ENCODE assay signal across 24 cellular contexts in the genomic region with DNA sequence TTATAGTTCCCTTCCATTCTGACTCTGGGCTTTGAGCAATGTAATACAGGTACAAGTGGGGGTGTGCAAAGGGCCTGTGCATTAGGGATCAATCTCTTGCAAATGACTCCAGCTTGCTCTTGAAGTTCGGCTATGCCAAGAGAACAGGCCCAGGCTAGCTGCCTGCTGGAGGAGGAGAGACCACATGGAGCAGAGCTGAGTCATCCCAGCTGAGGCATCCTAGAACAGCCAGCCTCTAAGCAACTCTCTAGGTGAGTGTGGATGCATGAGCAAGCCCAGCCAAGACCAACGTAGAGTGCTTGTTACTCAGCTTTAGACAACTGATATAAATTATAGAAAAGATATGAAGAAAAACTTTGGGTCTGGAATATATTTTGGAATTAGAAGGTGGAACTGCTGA. TPM values are rescaled to one million over a fixed set of nuclear protein-coding genes. Genes with fewer than 3 reads are reported as not detected.
DNase-seq lines count a peak whose midpoint lies in the region; ATAC-seq, FAIRE-seq and TF ChIP-seq lines count a peak whose summit lies in the region.
"Had no signal": no experiment of that assay in that cellular context is flagged by ENCODE, and none has a peak within 500 bp of the region (broad histone marks: within the 10 kb centered on the region; RNA-seq: fewer than 3 reads in every experiment).

No MANE protein-coding gene starts in this region.

- DNase-seq in MCF 10A (ENCODE audit: unreplicated experiment) (peak; percentile 79), breast epithelium (ENCODE audit: low spot score in 2 of 2) (no peak), PC-3 (peak; percentile 28), endodermal cell (peak; percentile 51), urothelium cell line (ENCODE audit: low spot score) (peak; percentile 63), SK-N-DZ (ENCODE audit: low spot score) (no peak)
- DNase-seq in stimulated activated naive CD4-positive, alpha-beta T cell treated with Interleukin-2 at 50 U/mL for 16 hours (lab: John Stamatoyannopoulos, UW) = no peak
- DNase-seq: activated B cell treated with CpG ODN at 0.5 μM for 24 hours; activated CD8-positive, alpha-beta memory T cell treated with anti-CD3 and anti-CD28 coated beads, Interleukin-2, amount 10 ng/mL, durations not matched to agents 7 days and 5 days; activated naive CD4-positive, alpha-beta T cell treated with Interleukin-2 at 50 U/mL for 16 hours; CD4-positive, alpha-beta memory T cell; effector CD8-positive, alpha-beta T cell; NCI-H1105 treated with DMSO at 0.1 percent for 48 hours; stimulated activated CD4-positive, alpha-beta T cell treated with anti-CD3 and anti-CD28 coated beads, Interleukin-4, amount 100 ng/mL, for 1 hour; SW 1271; tibial artery had no signal

- BruUV-seq in MCF 10A (replicated peaks; lab: Mats Ljungman, UMichigan) = no TSS peak
- BruUV-seq in PC-3 (replicated peaks; lab: Mats Ljungman, UMichigan) = no TSS peak

- H3K9me2 ChIP-seq in PC-3 (replicated peaks; ENCODE audit: low read length) = no peaks in the 10 kb centered on the region

- FAIRE-seq in urothelium cell line (lab: Jason Lieb, UNC) = no peak
- FAIRE-seq: frontal cortex, GM18507 had no signal

- no peak for TF ChIP-seq CTCF in MCF 10A (IDR thresholded peaks at IDR 0.05; ENCODE audit: unreplicated experiment)
- no peak for TF ChIP-seq CTCF in breast epithelium (IDR thresholded peaks at IDR 0.05)
- TF ChIP-seq CTCF in PC-3 (conservative IDR thresholded peaks at IDR 0.05; ENCODE audit: low read depth, low read length) = no peak
- no peak for TF ChIP-seq CTCF in endodermal cell (conservative IDR thresholded peaks at IDR 0.05)

- no peaks in the 10 kb centered on the region for H3K79me2 ChIP-seq in PC-3 (ENCODE audit: low read length)

- H3K4me3 Mint-ChIP-seq in MCF 10A (ENCODE audit: unreplicated experiment) (no peak overlapping the region), endodermal cell (no peak overlapping the region)
- H3K4me3 Mint-ChIP-seq: activated B cell treated with CpG ODN at 0.5 μM for 24 hours; activated CD8-positive, alpha-beta memory T cell treated with anti-CD3 and anti-CD28 coated beads, Interleukin-2, amount 10 ng/mL, durations not matched to agents 7 days and 5 days; CD4-positive, alpha-beta memory T cell; mesothelial cell of epicardium; neural progenitor cell had no signal

- H3F3A ChIP-seq in PC-3 (ENCODE audit: low read length, unreplicated experiment) = no peaks in the 10 kb centered on the region

- no peak overlapping the region for H3K4me3 ChIP-seq in breast epithelium
- H3K4me3 ChIP-seq in PC-3 (ENCODE audit: low read length) = no peak overlapping the region
- no peak overlapping the region for H3K4me3 ChIP-seq in endodermal cell (ENCODE audit: low read length)
- H3K4me3 ChIP-seq: cardiac muscle cell, neural progenitor cell, tibial artery had no signal

- H3K9ac ChIP-seq in PC-3 (ENCODE audit: low read length) = no peak overlapping the region
- H3K9ac ChIP-seq in endodermal cell (ENCODE audit: extremely low read depth, low read length, poor library complexity, severe bottlenecking) = no peak overlapping the region
- H3K9ac ChIP-seq: neural progenitor cell had no signal

- H3K4me2 ChIP-seq in PC-3 (ENCODE audit: low read length) = no peak overlapping the region
- H3K4me2 ChIP-seq: neural progenitor cell had no signal

- peaks cover 26% of the 10 kb centered on the region for H3K9me3 Mint-ChIP-seq in MCF 10A (ENCODE audit: unreplicated experiment)
- H3K9me3 Mint-ChIP-seq in endodermal cell = peaks cover 10% of the 10 kb centered on the region
- H3K9me3 Mint-ChIP-seq: activated B cell treated with CpG ODN at 0.5 μM for 24 hours had no signal

- H3K36me3 Mint-ChIP-seq in MCF 10A (ENCODE audit: insufficient read depth, unreplicated experiment) (no peaks in the 10 kb centered on the region), endodermal cell (ENCODE audit: low read depth) (no peaks in the 10 kb centered on the region)
- H3K36me3 Mint-ChIP-seq: activated CD8-positive, alpha-beta memory T cell treated with anti-CD3 and anti-CD28 coated beads, Interleukin-2, amount 10 ng/mL, durations not matched to agents 7 days and 5 days; CD4-positive, alpha-beta memory T cell; neural progenitor cell had no signal

- H3K27me3 Mint-ChIP-seq in MCF 10A (ENCODE audit: insufficient read depth, unreplicated experiment) (no peaks in the 10 kb centered on the region), endodermal cell (ENCODE audit: insufficient read depth) (no peaks in the 10 kb centered on the region)
- H3K27me3 Mint-ChIP-seq: activated CD8-positive, alpha-beta memory T cell treated with anti-CD3 and anti-CD28 coated beads, Interleukin-2, amount 10 ng/mL, durations not matched to agents 7 days and 5 days had no signal

- POLR2A ChIA-PET in MCF 10A (lab: Yijun Ruan, JAX) = no interaction called here
- POLR2A ChIA-PET in PC-3 (lab: Charles Lee; ENCODE audit: unreplicated experiment) = no interaction called here

- H4K20me1 ChIP-seq in PC-3 (ENCODE audit: low read length) = no peaks in the 10 kb centered on the region

- H3K27ac ChIP-seq in breast epithelium (no peak overlapping the region), PC-3 (ENCODE audit: low read length) (no peak overlapping the region), endodermal cell (ENCODE audit: low read depth, low read length) (no peak overlapping the region)
- H3K27ac ChIP-seq: cardiac muscle cell, neural progenitor cell, tibial artery had no signal

- ATAC-seq in PC-3 (peak; percentile 48; the same call in 1 of the 2 replicates), GM21619 (IDR thresholded peaks at IDR 0.05; ENCODE audit: unreplicated experiment) (no peak)
- ATAC-seq: activated CD8-positive, alpha-beta memory T cell treated with anti-CD3 and anti-CD28 coated beads, Interleukin-2, amount 10 ng/mL, durations not matched to agents 7 days and 5 days; sciatic nerve had no signal

- WGBS in endodermal cell (ENCODE audit: insufficient coverage in 1 of 2, insufficient read length in 1 of 2), 2 experiments = 81 to 100% methylated on average over 1 to 2 of the region's 2 CpGs

- H3K27me3 ChIP-seq in breast epithelium = no peaks in the 10 kb centered on the region
- no peaks in the 10 kb centered on the region for H3K27me3 ChIP-seq in PC-3 (ENCODE audit: low read length)
- no peaks in the 10 kb centered on the region for H3K27me3 ChIP-seq in endodermal cell (ENCODE audit: control insufficient read depth, insufficient read depth, low read length, poor library complexity, severe bottlenecking)
- H3K27me3 ChIP-seq: cardiac muscle cell, neural progenitor cell, tibial artery had no signal

- intact Hi-C loops in MCF 10A (cut with micrococcal nuclease) (no loop called here), breast epithelium (cut with DNase I; ENCODE audit: low total_unique reads) (no loop called here), PC-3 (cut with micrococcal nuclease) (no loop called here)

- TF ChIP-seq POLR2A in breast epithelium (IDR thresholded peaks at IDR 0.05) = no peak

- no peaks in the 10 kb centered on the region for H3K9me3 ChIP-seq in breast epithelium
- no peaks in the 10 kb centered on the region for H3K9me3 ChIP-seq in PC-3 (ENCODE audit: low read length)
- no peaks in the 10 kb centered on the region for H3K9me3 ChIP-seq in endodermal cell (ENCODE audit: control insufficient read depth, low read length)
- H3K9me3 ChIP-seq: tibial artery had no signal

- CTCF ChIA-PET in MCF 10A (lab: Yijun Ruan, JAX) (no interaction called here), PC-3 (lab: Charles Lee) (interaction anchor here (0.6 kb wide), 1 partner anchor 10 kb away, joined by 3 read pairs; no protein-coding TSS in a partner anchor)

- H3K4me1 ChIP-seq in breast epithelium (no peaks in the 10 kb centered on the region), PC-3 (ENCODE audit: insufficient read depth, low read length) (no peaks in the 10 kb centered on the region), endodermal cell (ENCODE audit: control insufficient read depth, insufficient read depth, low read length) (no peaks in the 10 kb centered on the region)
- H3K4me1 ChIP-seq: neural progenitor cell, tibial artery had no signal

- no peak overlapping the region for H3K27ac Mint-ChIP-seq in MCF 10A (ENCODE audit: low read depth, unreplicated experiment)
- no peak overlapping the region for H3K27ac Mint-ChIP-seq in endodermal cell
- H3K27ac Mint-ChIP-seq: activated B cell treated with CpG ODN at 0.5 μM for 24 hours; activated CD8-positive, alpha-beta memory T cell treated with anti-CD3 and anti-CD28 coated beads, Interleukin-2, amount 10 ng/mL, durations not matched to agents 7 days and 5 days; CD4-positive, alpha-beta memory T cell; mesothelial cell of epicardium; neural progenitor cell had no signal

- H3K36me3 ChIP-seq in breast epithelium (no peaks in the 10 kb centered on the region), PC-3 (ENCODE audit: low read depth, low read length) (no peaks in the 10 kb centered on the region), endodermal cell (ENCODE audit: control insufficient read depth, insufficient read depth, low read length) (no peaks in the 10 kb centered on the region)
- H3K36me3 ChIP-seq: cardiac muscle cell, neural progenitor cell, tibial artery had no signal

- H3K4me1 Mint-ChIP-seq in MCF 10A (ENCODE audit: insufficient read depth, unreplicated experiment) (peaks cover 7% of the 10 kb centered on the region), endodermal cell (peaks cover 4% of the 10 kb centered on the region)
- H3K4me1 Mint-ChIP-seq: activated B cell treated with CpG ODN at 0.5 μM for 24 hours; activated CD8-positive, alpha-beta memory T cell treated with anti-CD3 and anti-CD28 coated beads, Interleukin-2, amount 10 ng/mL, durations not matched to agents 7 days and 5 days; CD4-positive, alpha-beta memory T cell; mesothelial cell of epicardium; neural progenitor cell had no signal

- H2AFZ ChIP-seq in PC-3 (ENCODE audit: low read length) = no peak overlapping the region
- H2AFZ ChIP-seq: neural progenitor cell had no signal

RNA-seq across cellular contexts. Expression of a gene that starts 47.6 kb away (rescaled TPM):
- total RNA-seq in MCF 10A (2022) (not detected in 2 replicates), breast epithelium (1 to 10 TPM; 1.3 to 2.5 (median 1.8) TPM), PC-3 (2014; rRNA removed) (2.0 and 3.2 TPM in 2 replicates), endodermal cell (10 to 100 TPM; 15.2 to 18.9 TPM)
- polyA plus RNA-seq in endodermal cell (2013, experiment 1 of 2) = 11.8 TPM
- polyA plus RNA-seq in endodermal cell (2013, experiment 2 of 2) = 13.4 TPM
- polyA plus RNA-seq in SK-N-DZ (2014; cell fraction: cytosol; rRNA removed) = 21.8 and 22.4 TPM in 2 replicates
- polyA plus RNA-seq in SK-N-DZ (2014; cell fraction: nucleus; rRNA removed) = 18.7 and 21.4 TPM in 2 replicates
- total RNA-seq: activated B cell treated with CpG ODN at 0.5 μM for 24 hours; activated CD8-positive, alpha-beta memory T cell treated with anti-CD3 and anti-CD28 coated beads, Interleukin-2, amount 10 ng/mL, durations not matched to agents 7 days and 5 days; CD4-positive, alpha-beta memory T cell; OCI-LY7 had no signal
- polyA plus RNA-seq: CD4-positive, alpha-beta memory T cell had no signal

Comparison
In these comparisons a context has a peak if more than half of its experiments do, and no peak if none do; other contexts are left out.
1. DNase-seq: peak in MCF 10A (single experiment), PC-3 (single experiment), endodermal cell (single experiment) and urothelium cell line (single experiment); none in breast epithelium (0 of 2), SK-N-DZ (single experiment) and stimulated activated naive CD4-positive, alpha-beta T cell treated with Interleukin-2 at 50 U/mL for 16 hours (single experiment).